8 cellular contexts compared by ENCODE assay signal in the genomic region with DNA sequence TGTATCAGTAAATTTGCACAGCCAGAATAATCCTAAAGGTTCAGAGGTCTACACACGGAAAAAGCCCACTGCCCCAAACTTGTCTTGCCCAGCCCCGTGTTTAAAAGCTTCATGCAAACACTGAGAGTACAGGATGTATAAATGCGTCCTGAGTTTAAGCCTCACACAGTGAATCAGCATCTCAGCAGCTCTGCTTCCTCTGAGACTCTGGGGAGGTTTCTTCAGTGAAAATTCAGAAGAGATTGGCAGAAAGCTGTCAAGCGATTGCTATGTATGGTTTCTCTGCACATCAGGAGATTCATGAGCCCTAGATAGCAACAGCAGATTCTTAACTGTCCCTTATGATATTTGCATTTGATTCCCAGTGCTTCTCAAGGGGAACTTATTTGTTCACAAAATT. TPM values are rescaled to one million over a fixed set of nuclear protein-coding genes. Genes with fewer than 3 reads are reported as not detected.
DNase-seq lines count a peak whose midpoint lies in the region; ATAC-seq, FAIRE-seq and TF ChIP-seq lines count a peak whose summit lies in the region.

No MANE protein-coding gene starts in this region.

- no peaks in the 10 kb centered on the region for H3F3A ChIP-seq in smooth muscle cell (ENCODE audit: low read depth)

- H3K4me1 ChIP-seq in esophagus squamous epithelium = peaks cover 22 to 67% (median 41%) of the 10 kb centered on the region in 3 donors
- peaks cover 12% of the 10 kb centered on the region for H3K4me1 ChIP-seq in smooth muscle cell (ENCODE audit: low read depth)
- H3K4me1 ChIP-seq in kidney (ENCODE audit: control insufficient read depth in 1 of 2, insufficient read depth in 1 of 2, low read depth in 1 of 2, low read length in 2 of 2) = peaks cover 5 to 10% of the 10 kb centered on the region in 2 donors

- H2AFZ ChIP-seq in smooth muscle cell (ENCODE audit: low read depth) = peak overlapping the region; percentile 4

- 31 to 64% methylated on average over 4 of the region's 4 CpGs for WGBS in esophagus squamous epithelium, 2 donors
- 32% methylated on average over 4 of the region's 4 CpGs for WGBS in smooth muscle cell (ENCODE audit: low lambda C conversion rate)

- intact Hi-C loops in esophagus squamous epithelium (cut with DNase I) (no loop called here), kidney (cut with DNase I) (no loop called here)

- no peak for ATAC-seq in GM18517 (IDR thresholded peaks at IDR 0.05; ENCODE audit: unreplicated experiment)

- no peaks in the 10 kb centered on the region for H3K9me3 ChIP-seq in esophagus squamous epithelium
- H3K9me3 ChIP-seq in smooth muscle cell (replicated peaks; ENCODE audit: low read depth) = no peaks in the 10 kb centered on the region
- H3K9me3 ChIP-seq in kidney (ENCODE audit: control insufficient read depth in 1 of 2, low read length in 2 of 2) = no peaks in the 10 kb centered on the region

- H3K27ac ChIP-seq in esophagus squamous epithelium (peak overlapping the region in 3 of 4 donors; percentile 51 to 68 (median 55)), smooth muscle cell (ENCODE audit: low read depth) (peak overlapping the region; percentile 18), kidney (ENCODE audit: low read depth in 2 of 2, low read length in 2 of 2) (no peak overlapping the region)

- peak overlapping the region; percentile 70 for H3K4me2 ChIP-seq in smooth muscle cell

- no peaks in the 10 kb centered on the region for H3K79me2 ChIP-seq in smooth muscle cell (ENCODE audit: low read depth)

- TF ChIP-seq CTCF in esophagus squamous epithelium (IDR thresholded peaks at IDR 0.05) (no peak), smooth muscle cell (IDR thresholded peaks at IDR 0.05; ENCODE audit: borderline replicate concordance, insufficient read depth, poor library complexity, severe bottlenecking) (no peak), kidney (IDR thresholded peaks at IDR 0.05; ENCODE audit: borderline replicate concordance, extremely low read depth, insufficient read depth) (no peak)

- no peak overlapping the region for H3K4me3 ChIP-seq in esophagus squamous epithelium
- no peak overlapping the region for H3K4me3 ChIP-seq in smooth muscle cell
- H3K4me3 ChIP-seq in kidney (ENCODE audit: low read length in 2 of 2) = no peak overlapping the region

- peak; percentile 23; the same call in 1 of the 2 replicates for TF ChIP-seq POLR2A in Raji (IDR thresholded peaks at IDR 0.05; ENCODE audit: insufficient read depth, low read depth, low read length)
- no peak for TF ChIP-seq POLR2A in esophagus squamous epithelium (IDR thresholded peaks at IDR 0.05)

- no peak for FAIRE-seq in kidney (lab: Jason Lieb, UNC)

- DNase-seq in NCI-H748 (lab: John Stamatoyannopoulos, UW; ENCODE audit: unreplicated experiment) = peak; percentile 37
- DNase-seq in NCI-H748 treated with DMSO at 0.1 percent for 48 hours (lab: John Stamatoyannopoulos, UW) = no peak
- DNase-seq in esophagus squamous epithelium (lab: John Stamatoyannopoulos, UW) = no peak
- DNase-seq in smooth muscle cell (lab: John Stamatoyannopoulos, UW; ENCODE audit: unreplicated experiment) = no peak
- DNase-seq in kidney = no peak
- no peak for DNase-seq in UCSD-AML1 (lab: John Stamatoyannopoulos, UW; ENCODE audit: unreplicated experiment)

- H3K27me3 ChIP-seq in esophagus squamous epithelium (peaks cover 0 to 7% (median 0%) of the 10 kb centered on the region in 4 donors), smooth muscle cell (ENCODE audit: low read depth) (no peaks in the 10 kb centered on the region)

- no peak overlapping the region for H3K9ac ChIP-seq in smooth muscle cell (ENCODE audit: low read depth)
- H3K9ac ChIP-seq in kidney (ENCODE audit: low read length in 2 of 2) = no peak overlapping the region

- H4K20me1 ChIP-seq in smooth muscle cell (ENCODE audit: low read depth) = no peaks in the 10 kb centered on the region

- no peaks in the 10 kb centered on the region for H3K36me3 ChIP-seq in esophagus squamous epithelium
- H3K36me3 ChIP-seq in smooth muscle cell (ENCODE audit: low read depth) = no peaks in the 10 kb centered on the region
- no peaks in the 10 kb centered on the region for H3K36me3 ChIP-seq in kidney (ENCODE audit: control insufficient read depth in 1 of 2, insufficient read depth in 2 of 2, low read length in 2 of 2)

RNA-seq across cellular contexts. Expression of a gene that starts 27.1 kb away (rescaled TPM):
- 10 to 100 TPM in 2 of 4 donors, 1 to 10 TPM in 2; 6.5 to 33.6 (median 9.7) TPM for total RNA-seq in esophagus squamous epithelium
- total RNA-seq in smooth muscle cell = 0.04 and 0.72 TPM in 2 replicates
- polyA plus RNA-seq in smooth muscle cell = 0.39 and 2.2 TPM in 2 replicates
- total RNA-seq in kidney = 14.8 TPM
- polyA plus RNA-seq in kidney (ENCODE audit: insufficient read depth, low read depth, low replicate concordance) = 4.3 TPM

Comparison
In these comparisons a context has a peak if more than half of its experiments do, and no peak if none do; other contexts are left out.
1. H3K27ac ChIP-seq: peak in esophagus squamous epithelium (3 of 4) and smooth muscle cell (single experiment); none in kidney (0 of 2).